1 cellular context compared by ENCODE assay signal in genomic region chr16:48317614-48318013, GRCh38.
TF ChIP-seq lines count a peak whose summit lies in the region.

No MANE protein-coding gene starts in this region.

TF ChIP-seq in WTC11, 78 proteins besides CTCF, POLR2A, EP300 and RAD21 (continued from another document):
- TF ChIP-seq ARID4B (CRISPR knock-in tag; IDR thresholded peaks at IDR 0.05; ENCODE audit: borderline replicate concordance) (no peak), USF1 (CRISPR knock-in tag; IDR thresholded peaks at IDR 0.05) (no peak)
